ENCODE assay signal across 2 cellular contexts in the genomic region with DNA sequence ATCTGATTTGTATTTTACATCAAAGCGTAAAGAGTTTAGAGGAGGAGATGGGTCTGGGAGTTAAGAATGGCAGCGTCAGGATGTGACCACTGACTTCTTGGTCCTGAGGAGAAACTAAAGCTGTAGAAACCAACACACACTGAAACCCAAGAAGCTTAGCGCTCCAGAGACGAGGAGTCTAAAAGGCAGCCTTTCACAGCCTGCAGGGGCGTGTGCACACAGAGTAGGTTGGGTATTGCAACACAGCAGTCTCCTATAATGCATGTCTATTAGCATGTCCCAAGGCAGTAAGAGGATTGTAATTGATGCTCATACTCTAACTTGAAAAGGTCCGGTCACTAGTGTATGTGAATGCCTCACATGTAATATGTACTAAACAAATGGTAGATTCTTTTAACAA.
TF ChIP-seq lines count a peak whose summit lies in the region.

No MANE protein-coding gene starts in this region.

TF ChIP-seq in GM23338, 12 proteins besides CTCF, POLR2A, EP300 and RAD21 (continued from another document):
- TF ChIP-seq JUNB (IDR thresholded peaks at IDR 0.05; ENCODE audit: unreplicated experiment): no peak
- no peak for TF ChIP-seq CREB1 (CRISPR knock-in tag; IDR thresholded peaks at IDR 0.05; ENCODE audit: low read depth)
- no peak for TF ChIP-seq EZH2phosphoT487 (IDR thresholded peaks at IDR 0.05; ENCODE audit: unreplicated experiment)

TF ChIP-seq in H1, 55 proteins besides CTCF, POLR2A, EP300 and RAD21 (continued from another document):
- TF ChIP-seq HDAC6 (IDR thresholded peaks at IDR 0.05; ENCODE audit: low read depth, low read length) (no peak), CREB1 (IDR thresholded peaks at IDR 0.05) (no peak), CEBPB (IDR thresholded peaks at IDR 0.05; ENCODE audit: low read depth, low read length) (peak; percentile 78), SRF (IDR thresholded peaks at IDR 0.05; ENCODE audit: low read depth, low read length) (no peak), FOSL1 (IDR thresholded peaks at IDR 0.05; ENCODE audit: insufficient read depth, low read depth, low read length) (no peak)
